Comparison of ENCODE assay signal across 18 cellular contexts in the genomic region with DNA sequence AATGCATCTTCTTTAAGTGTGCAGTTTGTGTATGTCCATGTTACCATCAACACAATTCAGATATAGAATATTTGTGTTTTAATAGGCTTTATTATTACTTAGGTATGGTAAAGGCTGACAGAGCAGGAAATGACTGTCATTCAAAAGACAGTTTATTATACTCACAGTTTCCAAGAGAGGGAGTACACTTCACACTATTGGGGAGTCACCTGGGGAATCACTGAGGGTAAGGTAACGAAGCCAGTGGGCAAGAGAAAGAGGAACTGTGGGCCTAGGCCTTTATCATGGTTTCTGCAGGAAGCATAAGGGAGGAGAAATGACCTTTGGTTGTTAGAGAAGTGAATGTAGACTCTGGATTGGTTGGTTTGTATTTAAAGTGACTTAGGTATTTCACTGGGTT.
DNase-seq lines count a peak whose midpoint lies in the region; ATAC-seq and TF ChIP-seq lines count a peak whose summit lies in the region.
"Had no signal": no experiment of that assay in that cellular context is flagged by ENCODE, and none has a peak within 500 bp of the region (broad histone marks: within the 10 kb centered on the region; RNA-seq: fewer than 3 reads in every experiment).

No MANE protein-coding gene starts in this region.

- CTCF ChIA-PET in GM10248 (lab: Yijun Ruan, JAX), result no interaction called here

- no peak overlapping the region for H3K27ac ChIP-seq in right cardiac atrium (ENCODE audit: low read length)
- no peak overlapping the region for H3K27ac ChIP-seq in stomach
- H3K27ac ChIP-seq: adrenal gland; BLaER1 treated with 17β-estradiol and CSF1 and Interleukin-3, amounts not matched to agents 10 nM and 100 nM; VCaP had no signal

- intact Hi-C loops in right cardiac atrium (cut with DNase I), result no loop called here
- intact Hi-C loops in stomach (cut with DNase I; ENCODE audit: low total_unique reads), result no loop called here

- no peaks in the 10 kb centered on the region for H3K27me3 ChIP-seq in right cardiac atrium (ENCODE audit: control insufficient read depth, insufficient read depth)
- H3K27me3 ChIP-seq in stomach, result no peaks in the 10 kb centered on the region
- H3K27me3 ChIP-seq: adrenal gland had no signal

- DNase-seq in GM10248 (ENCODE audit: extremely low spot score) (peak; percentile 13), right cardiac atrium (no peak), occipital lobe (lab: John Stamatoyannopoulos, UW) (no peak), stomach (no peak)
- DNase-seq: 8988T; adrenal gland; caudate nucleus; effector CD4-positive, alpha-beta T cell; GF-D8; head of caudate nucleus; NCI-H1105 treated with DMSO at 0.1 percent for 48 hours; SW 1271 had no signal

- H3K36me3 ChIP-seq in stomach, result no peaks in the 10 kb centered on the region
- H3K36me3 ChIP-seq: adrenal gland; BLaER1 treated with 17β-estradiol and CSF1 and Interleukin-3, amounts not matched to agents 10 nM and 100 nM had no signal

- no peak overlapping the region for H3K4me3 ChIP-seq in right cardiac atrium (ENCODE audit: low read length)
- H3K4me3 ChIP-seq in stomach, result no peak overlapping the region
- H3K4me3 ChIP-seq: adrenal gland; BLaER1 treated with 17β-estradiol and CSF1 and Interleukin-3, amounts not matched to agents 10 nM and 100 nM had no signal

- no peaks in the 10 kb centered on the region for H3K9me3 ChIP-seq in right cardiac atrium (ENCODE audit: control insufficient read depth, low read length)
- peaks cover 0 to 10% (median 3%) of the 10 kb centered on the region in 4 donors for H3K9me3 ChIP-seq in stomach
- H3K9me3 ChIP-seq: adrenal gland had no signal

- TF ChIP-seq CTCF in GM10248 (IDR thresholded peaks at IDR 0.05; ENCODE audit: control extremely low read depth, extremely low read depth, low read depth, missing control alignments) (no peak), stomach (IDR thresholded peaks at IDR 0.05) (no peak)

- POLR2A ChIA-PET in GM10248 (lab: Yijun Ruan, JAX), result no interaction called here

- 93% methylated on average over 1 of the region's 1 CpG for WGBS in right cardiac atrium
- 55 to 87% (median 71%) methylated on average over 1 of the region's 1 CpG for WGBS in stomach, 5 donors

- H3K4me1 ChIP-seq in right cardiac atrium (ENCODE audit: control insufficient read depth, insufficient read depth, low read length) (no peaks in the 10 kb centered on the region), stomach (no peaks in the 10 kb centered on the region)
- H3K4me1 ChIP-seq: adrenal gland; BLaER1 treated with 17β-estradiol and CSF1 and Interleukin-3, amounts not matched to agents 10 nM and 100 nM had no signal

- ATAC-seq in GM19025 (IDR thresholded peaks at IDR 0.05; ENCODE audit: low read depth, unreplicated experiment) (peak; percentile 76), HG02678 (IDR thresholded peaks at IDR 0.05; ENCODE audit: unreplicated experiment) (peak; percentile 76), HG03565 (IDR thresholded peaks at IDR 0.05; ENCODE audit: unreplicated experiment) (peak; percentile 56), right cardiac atrium (no peak), SK-N-SH treated with all-trans-retinoic acid at 6 μM for 48 hours (no peak)

- no peak for TF ChIP-seq POLR2A in stomach (IDR thresholded peaks at IDR 0.05)

- no peak for TF ChIP-seq EP300 in stomach (IDR thresholded peaks at IDR 0.05)

TF ChIP-seq in SK-N-SH treated with all-trans-retinoic acid at 6 μM for 48 hours, 23 proteins besides CTCF, POLR2A, EP300 and RAD21:
- TF ChIP-seq CSDC2 (CRISPR knock-in tag; IDR thresholded peaks at IDR 0.05), result no peak
- no peak for TF ChIP-seq ESRRG (CRISPR knock-in tag; IDR thresholded peaks at IDR 0.05)
- TF ChIP-seq, protein P1, sequence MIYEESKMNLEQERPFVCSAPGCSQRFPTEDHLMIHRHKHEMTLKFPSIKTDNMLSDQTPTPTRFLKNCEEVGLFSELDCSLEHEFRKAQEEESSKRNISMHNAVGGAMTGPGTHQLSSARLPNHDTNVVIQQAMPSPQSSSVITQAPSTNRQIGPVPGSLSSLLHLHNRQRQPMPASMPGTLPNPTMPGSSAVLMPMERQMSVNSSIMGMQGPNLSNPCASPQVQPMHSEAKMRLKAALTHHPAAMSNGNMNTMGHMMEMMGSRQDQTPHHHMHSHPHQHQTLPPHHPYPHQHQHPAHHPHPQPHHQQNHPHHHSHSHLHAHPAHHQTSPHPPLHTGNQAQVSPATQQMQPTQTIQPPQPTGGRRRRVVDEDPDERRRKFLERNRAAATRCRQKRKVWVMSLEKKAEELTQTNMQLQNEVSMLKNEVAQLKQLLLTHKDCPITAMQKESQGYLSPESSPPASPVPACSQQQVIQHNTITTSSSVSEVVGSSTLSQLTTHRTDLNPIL (CRISPR knock-in tag; IDR thresholded peaks at IDR 0.05; ENCODE audit: low read depth), result no peak
- no peak for TF ChIP-seq OSR1 (CRISPR knock-in tag; IDR thresholded peaks at IDR 0.05)
- TF ChIP-seq ZC3H10 (CRISPR knock-in tag; IDR thresholded peaks at IDR 0.05), result no peak
- no peak for TF ChIP-seq ISL1 (CRISPR knock-in tag; IDR thresholded peaks at IDR 0.05)
- no peak for TF ChIP-seq ARNTL (CRISPR knock-in tag; IDR thresholded peaks at IDR 0.05; ENCODE audit: borderline replicate concordance, low read depth)
- TF ChIP-seq CSRNP3 (CRISPR knock-in tag; IDR thresholded peaks at IDR 0.05), result no peak
- TF ChIP-seq, protein P2, sequence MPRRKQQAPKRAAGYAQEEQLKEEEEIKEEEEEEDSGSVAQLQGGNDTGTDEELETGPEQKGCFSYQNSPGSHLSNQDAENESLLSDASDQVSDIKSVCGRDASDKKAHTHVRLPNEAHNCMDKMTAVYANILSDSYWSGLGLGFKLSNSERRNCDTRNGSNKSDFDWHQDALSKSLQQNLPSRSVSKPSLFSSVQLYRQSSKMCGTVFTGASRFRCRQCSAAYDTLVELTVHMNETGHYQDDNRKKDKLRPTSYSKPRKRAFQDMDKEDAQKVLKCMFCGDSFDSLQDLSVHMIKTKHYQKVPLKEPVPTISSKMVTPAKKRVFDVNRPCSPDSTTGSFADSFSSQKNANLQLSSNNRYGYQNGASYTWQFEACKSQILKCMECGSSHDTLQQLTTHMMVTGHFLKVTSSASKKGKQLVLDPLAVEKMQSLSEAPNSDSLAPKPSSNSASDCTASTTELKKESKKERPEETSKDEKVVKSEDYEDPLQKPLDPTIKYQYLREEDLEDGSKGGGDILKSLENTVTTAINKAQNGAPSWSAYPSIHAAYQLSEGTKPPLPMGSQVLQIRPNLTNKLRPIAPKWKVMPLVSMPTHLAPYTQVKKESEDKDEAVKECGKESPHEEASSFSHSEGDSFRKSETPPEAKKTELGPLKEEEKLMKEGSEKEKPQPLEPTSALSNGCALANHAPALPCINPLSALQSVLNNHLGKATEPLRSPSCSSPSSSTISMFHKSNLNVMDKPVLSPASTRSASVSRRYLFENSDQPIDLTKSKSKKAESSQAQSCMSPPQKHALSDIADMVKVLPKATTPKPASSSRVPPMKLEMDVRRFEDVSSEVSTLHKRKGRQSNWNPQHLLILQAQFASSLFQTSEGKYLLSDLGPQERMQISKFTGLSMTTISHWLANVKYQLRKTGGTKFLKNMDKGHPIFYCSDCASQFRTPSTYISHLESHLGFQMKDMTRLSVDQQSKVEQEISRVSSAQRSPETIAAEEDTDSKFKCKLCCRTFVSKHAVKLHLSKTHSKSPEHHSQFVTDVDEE (CRISPR knock-in tag; IDR thresholded peaks at IDR 0.05), result no peak
- no peak for TF ChIP-seq ZNF70 (CRISPR knock-in tag; IDR thresholded peaks at IDR 0.05)
- TF ChIP-seq GLIS3 (CRISPR knock-in tag; IDR thresholded peaks at IDR 0.05), result no peak
- no peak for TF ChIP-seq ZFP30 (CRISPR knock-in tag; IDR thresholded peaks at IDR 0.05)
- TF ChIP-seq ZNF8 (CRISPR knock-in tag; IDR thresholded peaks at IDR 0.05), result no peak
- no peak for TF ChIP-seq TCF4 (CRISPR knock-in tag; IDR thresholded peaks at IDR 0.05; ENCODE audit: borderline replicate concordance)

Comparison
In these comparisons a context has a peak if more than half of its experiments do, and no peak if none do; other contexts are left out.
1. ATAC-seq: peak in GM19025 (single experiment), HG02678 (single experiment) and HG03565 (single experiment); none in right cardiac atrium (0 of 2) and SK-N-SH treated with all-trans-retinoic acid at 6 μM for 48 hours (single experiment).